Comparison of ENCODE assay signal across 13 cellular contexts in genomic region chr17:332558-333322, GRCh38. TPM values are rescaled to one million over a fixed set of nuclear protein-coding genes. Genes with fewer than 3 reads are reported as not detected.
DNase-seq lines count a peak whose midpoint lies in the region; ATAC-seq and TF ChIP-seq lines count a peak whose summit lies in the region.
"Had no signal": no experiment of that assay in that cellular context is flagged by ENCODE, and none has a peak within 500 bp of the region (broad histone marks: within the 10 kb centered on the region; RNA-seq: fewer than 3 reads in every experiment).

No MANE protein-coding gene starts in this region.

- H3K27ac Mint-ChIP-seq in mesothelial cell of epicardium: peak overlapping the region; percentile 62
- H3K27ac Mint-ChIP-seq: immature natural killer cell had no signal

- peaks cover 63% of the 10 kb centered on the region for H3K4me1 Mint-ChIP-seq in mesothelial cell of epicardium
- H3K4me1 Mint-ChIP-seq in activated T-cell treated with anti-CD3 and anti-CD28 coated beads, Interleukin-2, amount 50 U/mL, for 4 hours (ENCODE audit: low read depth): peaks cover 56% of the 10 kb centered on the region

- no peak overlapping the region for H3K4me3 Mint-ChIP-seq in mesothelial cell of epicardium
- H3K4me3 Mint-ChIP-seq in activated T-cell treated with anti-CD3 and anti-CD28 coated beads, Interleukin-2, amount 50 U/mL, for 4 hours: no peak overlapping the region
- H3K4me3 Mint-ChIP-seq: central memory CD8-positive, alpha-beta T cell; immature natural killer cell had no signal

- peaks cover 4% of the 10 kb centered on the region for H3K4me1 ChIP-seq in endocrine pancreas (ENCODE audit: control insufficient read depth, insufficient read depth, low read length)
- peaks cover 40% of the 10 kb centered on the region for H3K4me1 ChIP-seq in testis

- TF ChIP-seq POLR2A in testis (IDR thresholded peaks at IDR 0.05): no peak

- H3K9me3 Mint-ChIP-seq in mesothelial cell of epicardium: no peaks in the 10 kb centered on the region
- H3K9me3 Mint-ChIP-seq in activated T-cell treated with anti-CD3 and anti-CD28 coated beads, Interleukin-2, amount 50 U/mL, for 4 hours: no peaks in the 10 kb centered on the region
- H3K9me3 Mint-ChIP-seq: central memory CD8-positive, alpha-beta T cell; immature natural killer cell had no signal

- H3K4me3 ChIP-seq in endocrine pancreas (ENCODE audit: control insufficient read depth, insufficient read depth, low read length): no peak overlapping the region
- H3K4me3 ChIP-seq in testis: peak overlapping the region; percentile 7 to 26

- H3K36me3 Mint-ChIP-seq in mesothelial cell of epicardium: no peaks in the 10 kb centered on the region
- H3K36me3 Mint-ChIP-seq in activated T-cell treated with anti-CD3 and anti-CD28 coated beads, Interleukin-2, amount 50 U/mL, for 4 hours (ENCODE audit: insufficient read depth): no peaks in the 10 kb centered on the region

- H3K9ac ChIP-seq in endocrine pancreas (ENCODE audit: control insufficient read depth, insufficient read depth, low read length): peak overlapping the region; percentile 1

- ATAC-seq in activated T-cell treated with anti-CD3 and anti-CD28 coated beads, Interleukin-2, amount 50 U/mL, for 4 hours: no peak

- TF ChIP-seq CTCF in mesothelial cell of epicardium (IDR thresholded peaks at IDR 0.05; ENCODE audit: unreplicated experiment) (no peak), testis (IDR thresholded peaks at IDR 0.05) (no peak)

- WGBS in testis, 2 donors: 54 to 60% methylated on average over 29 to 31 of the region's 34 CpGs

- H3K27me3 Mint-ChIP-seq in mesothelial cell of epicardium (ENCODE audit: low read depth): peaks cover 2% of the 10 kb centered on the region
- no peaks in the 10 kb centered on the region for H3K27me3 Mint-ChIP-seq in activated T-cell treated with anti-CD3 and anti-CD28 coated beads, Interleukin-2, amount 50 U/mL, for 4 hours (ENCODE audit: low read depth)

- no peaks in the 10 kb centered on the region for H3K36me3 ChIP-seq in endocrine pancreas (ENCODE audit: control insufficient read depth, insufficient read depth, low read length)
- no peaks in the 10 kb centered on the region for H3K36me3 ChIP-seq in testis (ENCODE audit: low read depth, missing control alignments)

- peak overlapping the region; percentile 79 to 84 for H3K27ac ChIP-seq in testis

- H3K9me3 ChIP-seq in endocrine pancreas (ENCODE audit: control insufficient read depth, low read length): no peaks in the 10 kb centered on the region
- no peaks in the 10 kb centered on the region for H3K9me3 ChIP-seq in testis

- no peaks in the 10 kb centered on the region for H3K27me3 ChIP-seq in endocrine pancreas (ENCODE audit: control insufficient read depth, insufficient read depth, low read length)
- no peaks in the 10 kb centered on the region for H3K27me3 ChIP-seq in testis

- peak; percentile 29 for DNase-seq in MV-4-11 (lab: John Stamatoyannopoulos, UW)
- no peak for DNase-seq in mesothelial cell of epicardium (ENCODE audit: low spot score in 2 of 2, unreplicated experiment in 2 of 2)
- DNase-seq in testis: no peak
- no peak for DNase-seq in NCI-H510A (lab: John Stamatoyannopoulos, UW)
- DNase-seq in NCI-H1436 (lab: John Stamatoyannopoulos, UW): no peak
- no peak for DNase-seq in activated T-cell treated with anti-CD3 and anti-CD28 coated beads, Interleukin-2, amount 50 U/mL, for 4 hours
- no peak for DNase-seq in NCI-H128 (lab: John Stamatoyannopoulos, UW; ENCODE audit: unreplicated experiment)
- DNase-seq: immature natural killer cell; NCI-H1092 treated with DMSO at 0.1 percent for 48 hours; OCI-M1; stimulated activated CD4-positive, alpha-beta T cell treated with anti-CD3 and anti-CD28 coated beads, Interleukin-1b, Interleukin-23, amount 100 ng/mL, for 48 hours had no signal

- intact Hi-C loops in testis (cut with DNase I; ENCODE audit: low total_unique reads): no loop called here

RNA-seq across cellular contexts. Expression of gene RPH3AL, which starts 19.9 kb away (rescaled TPM):
- total RNA-seq in mesothelial cell of epicardium (13.6 to 16.9 TPM (median 15.4 TPM) in 3 replicates), testis (10 to 100 TPM in 1 of 2 donors, 1 to 10 TPM in 1; 6.5 to 13.5 TPM)
- polyA plus RNA-seq in testis (ENCODE audit: insufficient read depth, low read depth, low replicate concordance): 4.4 TPM
- 1 to 10 TPM; 1.3 to 2.2 (median 1.9) TPM for total RNA-seq in activated T-cell treated with anti-CD3 and anti-CD28 coated beads, Interleukin-2, amount 50 U/mL, for 4 hours
